ENCODE assay signal across 8 cellular contexts in genomic region chr5:173618927-173619519, GRCh38. TPM values are rescaled to one million over a fixed set of nuclear protein-coding genes. Genes with fewer than 3 reads are reported as not detected.
A peak's percentile ranks its signal among the peaks of the same experiment; 100 is the strongest.
DNase-seq lines count a peak whose midpoint lies in the region; ATAC-seq and TF ChIP-seq lines count a peak whose summit lies in the region.

No MANE protein-coding gene starts in this region.

- H3K4me1 ChIP-seq in mesendoderm (ENCODE audit: control insufficient read depth, low read depth, low read length) = peaks cover 6% of the 10 kb centered on the region

- WGBS in mesendoderm (ENCODE audit: extremely low coverage, insufficient coverage, low lambda C conversion rate) = no CpG with 5 or more reads among the region's 7 CpGs

- peaks cover 2% of the 10 kb centered on the region for H3K79me1 ChIP-seq in mesendoderm (ENCODE audit: low read length)

- no peak for ATAC-seq in HG03521 (IDR thresholded peaks at IDR 0.05; ENCODE audit: unreplicated experiment)

- H4K5ac ChIP-seq in mesendoderm (ENCODE audit: low read length) = no peak overlapping the region

- no peak overlapping the region for H2BK15ac ChIP-seq in mesendoderm (replicated peaks; ENCODE audit: low read depth)

- no peak overlapping the region for H3K9ac ChIP-seq in mesendoderm (ENCODE audit: low read length)

- no peaks in the 10 kb centered on the region for H3K9me3 Mint-ChIP-seq in chondrocyte (ENCODE audit: low read depth)
- no peaks in the 10 kb centered on the region for H3K9me3 Mint-ChIP-seq in type B pancreatic cell

- H3K27ac Mint-ChIP-seq in chondrocyte (ENCODE audit: unreplicated experiment) (no peak overlapping the region), type B pancreatic cell (peak overlapping the region; percentile 62)

- H3K18ac ChIP-seq in mesendoderm (ENCODE audit: low read length) = no peak overlapping the region

- H3K4me1 Mint-ChIP-seq in chondrocyte (ENCODE audit: low read depth) (peaks cover 31% of the 10 kb centered on the region), type B pancreatic cell (ENCODE audit: unreplicated experiment) (peaks cover 44% of the 10 kb centered on the region)

- H3K56ac ChIP-seq in mesendoderm (ENCODE audit: low read length) = no peak overlapping the region

- no peak overlapping the region for H3K4me3 Mint-ChIP-seq in chondrocyte (ENCODE audit: unreplicated experiment)
- peak overlapping the region; percentile 66 for H3K4me3 Mint-ChIP-seq in type B pancreatic cell

- no peak overlapping the region for H2AK5ac ChIP-seq in mesendoderm (ENCODE audit: low read length)

- no peak overlapping the region for H2BK5ac ChIP-seq in mesendoderm (ENCODE audit: low read length)

- H3K27me3 Mint-ChIP-seq in chondrocyte (ENCODE audit: low read depth) = no peaks in the 10 kb centered on the region
- H3K27me3 Mint-ChIP-seq in type B pancreatic cell = no peaks in the 10 kb centered on the region

- no peak overlapping the region for H4K8ac ChIP-seq in mesendoderm (ENCODE audit: low read depth, low read length)

- H2BK120ac ChIP-seq in mesendoderm (ENCODE audit: low read depth, low read length) = no peak overlapping the region

- H3K79me2 ChIP-seq in mesendoderm (ENCODE audit: control insufficient read depth, insufficient read depth, low read length) = peaks cover 20% of the 10 kb centered on the region

- H3K4me2 ChIP-seq in mesendoderm (ENCODE audit: low read length) = no peak overlapping the region

- H3K27ac ChIP-seq in mesendoderm (ENCODE audit: low read depth, low read length) = no peak overlapping the region

- peak; percentile 1 to 73 (median 20) for DNase-seq in stimulated activated naive CD4-positive, alpha-beta T cell (lab: John Stamatoyannopoulos, UW)
- no peak for DNase-seq in stimulated activated naive CD4-positive, alpha-beta T cell treated with Interleukin-2 at 50 U/mL for 16 hours (lab: John Stamatoyannopoulos, UW)
- DNase-seq in NCI-H1105 treated with DMSO at 0.1 percent for 48 hours (lab: John Stamatoyannopoulos, UW) (peak; percentile 35), T-helper 22 cell (ENCODE audit: low read depth) (peak; percentile 1), chondrocyte (ENCODE audit: low spot score) (no peak), mesendoderm (peak; percentile 58), type B pancreatic cell (ENCODE audit: extremely low spot score, unreplicated experiment) (no peak)

- no peak overlapping the region for H3K4me3 ChIP-seq in mesendoderm (ENCODE audit: low read length)

- TF ChIP-seq CTCF in chondrocyte (IDR thresholded peaks at IDR 0.05) = peak; percentile 96
- peak; percentile 87 for TF ChIP-seq CTCF in type B pancreatic cell (conservative IDR thresholded peaks at IDR 0.05)

- H3K23ac ChIP-seq in mesendoderm (ENCODE audit: low read length) = no peak overlapping the region

- H3K4ac ChIP-seq in mesendoderm (ENCODE audit: low read depth, low read length) = no peak overlapping the region

- H3K36me3 ChIP-seq in mesendoderm (ENCODE audit: control insufficient read depth, insufficient read depth, low read length) = no peaks in the 10 kb centered on the region

- H3K36me3 Mint-ChIP-seq in chondrocyte (ENCODE audit: low read depth) (no peaks in the 10 kb centered on the region), type B pancreatic cell (no peaks in the 10 kb centered on the region)

- no peaks in the 10 kb centered on the region for H3K27me3 ChIP-seq in mesendoderm (ENCODE audit: insufficient read depth, low read length, poor library complexity)

RNA-seq across cellular contexts. Expression of gene BOD1, which starts 2.6 kb away (rescaled TPM):
- total RNA-seq in chondrocyte (62.0 to 71.6 TPM (median 70.9 TPM) in 3 replicates), type B pancreatic cell (ENCODE audit: low replicate concordance) (63.2 and 98.7 TPM in 2 replicates)
- 94.2 TPM for polyA plus RNA-seq in mesendoderm (2013, experiment 1 of 2)
- polyA plus RNA-seq in mesendoderm (2013, experiment 2 of 2) = 94.9 TPM

Comparison
In these comparisons a context has a peak if more than half of its experiments do, and no peak if none do; other contexts are left out.
1. DNase-seq: peak in stimulated activated naive CD4-positive, alpha-beta T cell (6 of 6), NCI-H1105 treated with DMSO at 0.1 percent for 48 hours (single experiment), T-helper 22 cell (single experiment) and mesendoderm (single experiment); none in stimulated activated naive CD4-positive, alpha-beta T cell treated with Interleukin-2 at 50 U/mL for 16 hours (single experiment), chondrocyte (single experiment) and type B pancreatic cell (single experiment).